24 cellular contexts compared by ENCODE assay signal in genomic region chr10:73923935-73924598, GRCh38. TPM values are rescaled to one million over a fixed set of nuclear protein-coding genes. Genes with fewer than 3 reads are reported as not detected.
A peak's percentile ranks its signal among the peaks of the same experiment; 100 is the strongest.
DNase-seq lines count a peak whose midpoint lies in the region; ATAC-seq and TF ChIP-seq lines count a peak whose summit lies in the region.
"Had no signal": no experiment of that assay in that cellular context is flagged by ENCODE, and none has a peak within 500 bp of the region (broad histone marks: within the 10 kb centered on the region; RNA-seq: fewer than 3 reads in every experiment).

No MANE protein-coding gene starts in this region.

- peak overlapping the region; percentile 34 for H2AFZ ChIP-seq in HCT116 (ENCODE audit: low read depth, low read length, poor library complexity, severe bottlenecking)

- H3K9me2 ChIP-seq in HCT116 (ENCODE audit: insufficient read depth), result no peaks in the 10 kb centered on the region

- no peak for TF ChIP-seq RAD21 in HCT116 (IDR thresholded peaks at IDR 0.05; ENCODE audit: low read depth)

- H3K27me3 Mint-ChIP-seq in Calu3 (ENCODE audit: unreplicated experiment) (no peaks in the 10 kb centered on the region), chondrocyte (ENCODE audit: low read depth) (no peaks in the 10 kb centered on the region), nephron (ENCODE audit: low read depth) (no peaks in the 10 kb centered on the region)
- H3K27me3 Mint-ChIP-seq: memory B cell had no signal

- H3K9me3 ChIP-seq in HCT116 (ENCODE audit: control insufficient read depth in 1 of 2, insufficient read depth in 1 of 2, low read depth in 1 of 2, low read length in 2 of 2), result no peaks in the 10 kb centered on the region
- H3K9me3 ChIP-seq: prostate gland, testis had no signal

- peak; percentile 47; the same call in 1 of the 2 replicates for ATAC-seq in HCT116
- ATAC-seq: foreskin keratinocyte; natural killer cell; stimulated activated naive B cell treated with anti-CD40 and anti-IgM and Interleukin-4, amounts not matched to agents 10 μg/mL and 1 μg/mL and 100 μg/mL, for 72 hours had no signal

- no peaks in the 10 kb centered on the region for H4K20me1 ChIP-seq in HCT116 (ENCODE audit: insufficient read depth)

- BruUV-seq in Calu3 (replicated peaks; lab: Mats Ljungman, UMichigan) (no TSS peak), HCT116 (replicated peaks; lab: Mats Ljungman, UMichigan) (no TSS peak)

- H3K4me2 ChIP-seq in HCT116 (ENCODE audit: low read length), result no peak overlapping the region

- H3K9ac ChIP-seq in HCT116 (ENCODE audit: low read length), result no peak overlapping the region

- peaks cover 3 to 31% of the 10 kb centered on the region in 2 experiments; a peak in 2 of 4 replicates for H3K4me1 ChIP-seq in HCT116 (ENCODE audit: control insufficient read depth in 1 of 2, insufficient read depth in 2 of 2, low read length in 2 of 2)
- H3K4me1 ChIP-seq: prostate gland, testis had no signal

- no peak overlapping the region for H3K4me3 ChIP-seq in HCT116 (replicated peaks in 1 of 2; ENCODE audit: low read depth in 1 of 2, low read length in 2 of 2)
- H3K4me3 ChIP-seq: prostate gland, testis had no signal

- TF ChIP-seq POLR2A in HCT116 (IDR thresholded peaks at IDR 0.05; ENCODE audit: borderline replicate concordance, extremely low read depth, insufficient read depth, insufficient read length), result no peak

- H3K36me3 ChIP-seq in HCT116 (ENCODE audit: control insufficient read depth in 1 of 2, insufficient read depth in 2 of 2, low read length in 2 of 2), result no peaks in the 10 kb centered on the region
- H3K36me3 ChIP-seq: prostate gland had no signal

- H3K36me3 Mint-ChIP-seq in Calu3 (ENCODE audit: insufficient read depth, unreplicated experiment) (no peaks in the 10 kb centered on the region), chondrocyte (ENCODE audit: low read depth) (no peaks in the 10 kb centered on the region), nephron (ENCODE audit: low read depth) (no peaks in the 10 kb centered on the region)
- H3K36me3 Mint-ChIP-seq: IgD-negative memory B cell; memory B cell; natural killer cell; stimulated activated naive B cell treated with anti-CD40 and anti-IgM and Interleukin-4, amounts not matched to agents 10 μg/mL and 1 μg/mL and 100 μg/mL, for 72 hours had no signal

- H3K27ac Mint-ChIP-seq in Calu3 (ENCODE audit: unreplicated experiment), result peak overlapping the region; percentile 6
- H3K27ac Mint-ChIP-seq in chondrocyte (ENCODE audit: unreplicated experiment), result no peak overlapping the region
- peak overlapping the region in 2 of 3 experiments; percentile 7 to 11 for H3K27ac Mint-ChIP-seq in nephron
- H3K27ac Mint-ChIP-seq: IgD-negative memory B cell; memory B cell; natural killer cell; stimulated activated naive B cell treated with anti-CD40 and anti-IgM and Interleukin-4, amounts not matched to agents 10 μg/mL and 1 μg/mL and 100 μg/mL, for 72 hours had no signal

- no peak overlapping the region for H3K27ac ChIP-seq in HCT116 (ENCODE audit: low read depth, low read length)
- H3K27ac ChIP-seq: foreskin keratinocyte, prostate gland, testis had no signal

- CTCF ChIA-PET in Calu3 (lab: Charles Lee) (interaction anchor here (1.7 kb wide), 1 partner anchor 44 kb away, joined by 4 read pairs; no protein-coding TSS in a partner anchor), HCT116 (lab: Charles Lee) (interaction anchor here (1.0 to 1.5 kb wide), 2 partner anchors 16 to 37 kb away, joined by 3 to 5 read pairs; no protein-coding TSS in a partner anchor), GM10248 (lab: Yijun Ruan, JAX) (interaction anchor here (1.0 to 1.9 kb wide), 3 partner anchors 16 to 44 kb away, joined by 3 to 14 read pairs (median 6); no protein-coding TSS in a partner anchor)

- intact Hi-C loops in Calu3 (cut with micrococcal nuclease; ENCODE audit: unreplicated experiment), result no loop called here
- intact Hi-C loops in HCT116 (cut with micrococcal nuclease), result no loop called here

- H3K27me3 ChIP-seq in HCT116 (ENCODE audit: insufficient read depth, low read length), result no peaks in the 10 kb centered on the region
- H3K27me3 ChIP-seq: foreskin keratinocyte, testis had no signal

- H3K79me2 ChIP-seq in HCT116 (ENCODE audit: insufficient read depth, low read length), result no peaks in the 10 kb centered on the region

- RAD21 ChIA-PET in HCT116 (lab: Charles Lee; ENCODE audit: low non-redundant PET in 1 of 2, low total read pairs in 2 of 2, uncharacterized antibody in 2 of 2, unreplicated experiment in 2 of 2), result no interaction called here

- POLR2A ChIA-PET in HCT116 (lab: Charles Lee) (interaction anchor here (1.1 to 1.2 kb wide), 3 partner anchors 8 to 34 kb away, joined by 3 to 12 read pairs (median 3); no protein-coding TSS in a partner anchor), GM10248 (lab: Yijun Ruan, JAX) (no interaction called here)

- H3K4me3 Mint-ChIP-seq in Calu3 (ENCODE audit: low read depth, unreplicated experiment) (no peak overlapping the region), chondrocyte (ENCODE audit: unreplicated experiment) (no peak overlapping the region), nephron (no peak overlapping the region)
- H3K4me3 Mint-ChIP-seq: IgD-negative memory B cell; memory B cell; natural killer cell; stimulated activated naive B cell treated with anti-CD40 and anti-IgM and Interleukin-4, amounts not matched to agents 10 μg/mL and 1 μg/mL and 100 μg/mL, for 72 hours had no signal

- H3K4me1 Mint-ChIP-seq in Calu3 (ENCODE audit: low read depth, unreplicated experiment) (peaks cover 28% of the 10 kb centered on the region), chondrocyte (ENCODE audit: low read depth) (peaks cover 24% of the 10 kb centered on the region), nephron (peaks cover 24% of the 10 kb centered on the region)

- H3K9me3 Mint-ChIP-seq in Calu3 (ENCODE audit: low read depth, unreplicated experiment) (peaks cover 4% of the 10 kb centered on the region), chondrocyte (ENCODE audit: low read depth) (no peaks in the 10 kb centered on the region), nephron (no peaks in the 10 kb centered on the region)
- H3K9me3 Mint-ChIP-seq: IgD-negative memory B cell; memory B cell; natural killer cell; stimulated activated naive B cell treated with anti-CD40 and anti-IgM and Interleukin-4, amounts not matched to agents 10 μg/mL and 1 μg/mL and 100 μg/mL, for 72 hours had no signal

- DNase-seq in Calu3 (no peak), HCT116 (ENCODE audit: low read depth, low spot score) (no peak), chondrocyte (ENCODE audit: low spot score) (peak; percentile 40), GM10248 (ENCODE audit: extremely low spot score) (no peak), NCI-H146 treated with DMSO at 0.1 percent for 48 hours (lab: John Stamatoyannopoulos, UW; ENCODE audit: unreplicated experiment) (no peak)
- DNase-seq in activated effector memory CD4-positive, alpha-beta T cell treated with Interleukin-2 at 50 U/mL for 16 hours, result no peak
- DNase-seq: activated CD4-positive, alpha-beta T cell treated with anti-CD3 and anti-CD28 coated beads for 48 hours; activated effector memory CD4-positive, alpha-beta T cell treated with anti-CD3 and anti-CD28 coated beads, Interleukin-2, amount 50 U/mL, for 16 hours; amniotic stem cell; dermis blood vessel endothelial cell; foreskin keratinocyte; islet precursor cell; MM.1S; natural killer cell; NCI-H1436; NCI-H524; stimulated activated CD4-positive, alpha-beta T cell treated with anti-CD3 and anti-CD28 coated beads, Interleukin-1b, Interleukin-23, amount 100 ng/mL, for 48 hours; stimulated activated naive B cell treated with anti-CD40 and anti-IgM and Interleukin-4, amounts not matched to agents 10 μg/mL and 1 μg/mL and 100 μg/mL, for 72 hours; SW 1271; testis had no signal

- TF ChIP-seq CTCF in Calu3 (IDR thresholded peaks at IDR 0.05; ENCODE audit: unreplicated experiment), result no peak
- TF ChIP-seq CTCF in HCT116 (IDR thresholded peaks at IDR 0.05 in 2 of 3, conservative IDR thresholded peaks at IDR 0.05 in 1 of 3; ENCODE audit: borderline replicate concordance in 1 of 3, insufficient read depth in 1 of 3, low read depth in 2 of 3, low read length in 2 of 3), result no peak
- no peak for TF ChIP-seq CTCF in chondrocyte (IDR thresholded peaks at IDR 0.05)
- TF ChIP-seq CTCF in nephron (IDR thresholded peaks at IDR 0.05; ENCODE audit: unreplicated experiment in 3 of 3), result no peak
- no peak for TF ChIP-seq CTCF in GM10248 (IDR thresholded peaks at IDR 0.05; ENCODE audit: control extremely low read depth, extremely low read depth, low read depth, missing control alignments)

TF ChIP-seq in HCT116, 20 proteins besides CTCF, POLR2A, EP300 and RAD21 (continues in another document):
- TF ChIP-seq SP1 (IDR thresholded peaks at IDR 0.05; ENCODE audit: low read depth) (no peak), YY1 (IDR thresholded peaks at IDR 0.05; ENCODE audit: extremely low read depth, insufficient replicate concordance, low read depth, low read length) (no peak), REST (IDR thresholded peaks at IDR 0.05; ENCODE audit: low read depth) (no peak)

RNA-seq across cellular contexts. Expression of gene PLAU, which starts 13.1 kb away (rescaled TPM):
- total RNA-seq in Calu3 (2022), result 655 and 706 TPM in 2 replicates
- 60.3 TPM for total RNA-seq in HCT116 (2021; ENCODE audit: unreplicated experiment)
- polyA plus RNA-seq in HCT116 (2012), result 103 and 107 TPM in 2 replicates
- total RNA-seq in chondrocyte, result 54.2 to 84.9 TPM (median 54.8 TPM) in 3 replicates
- polyA plus RNA-seq: IgD-negative memory B cell had no signal

RNA-seq across cellular contexts. Expression of gene CAMK2G, which starts 49.7 kb away (rescaled TPM):
- total RNA-seq in Calu3 (2022) (58.1 and 58.9 TPM in 2 replicates), HCT116 (2021; ENCODE audit: unreplicated experiment) (28.3 TPM), chondrocyte (30.5 to 31.7 TPM (median 30.5 TPM) in 3 replicates)
- 23.4 and 24.6 TPM in 2 replicates for polyA plus RNA-seq in HCT116 (2012)
